Comparison of ENCODE assay signal across 8 cellular contexts in the genomic region with DNA sequence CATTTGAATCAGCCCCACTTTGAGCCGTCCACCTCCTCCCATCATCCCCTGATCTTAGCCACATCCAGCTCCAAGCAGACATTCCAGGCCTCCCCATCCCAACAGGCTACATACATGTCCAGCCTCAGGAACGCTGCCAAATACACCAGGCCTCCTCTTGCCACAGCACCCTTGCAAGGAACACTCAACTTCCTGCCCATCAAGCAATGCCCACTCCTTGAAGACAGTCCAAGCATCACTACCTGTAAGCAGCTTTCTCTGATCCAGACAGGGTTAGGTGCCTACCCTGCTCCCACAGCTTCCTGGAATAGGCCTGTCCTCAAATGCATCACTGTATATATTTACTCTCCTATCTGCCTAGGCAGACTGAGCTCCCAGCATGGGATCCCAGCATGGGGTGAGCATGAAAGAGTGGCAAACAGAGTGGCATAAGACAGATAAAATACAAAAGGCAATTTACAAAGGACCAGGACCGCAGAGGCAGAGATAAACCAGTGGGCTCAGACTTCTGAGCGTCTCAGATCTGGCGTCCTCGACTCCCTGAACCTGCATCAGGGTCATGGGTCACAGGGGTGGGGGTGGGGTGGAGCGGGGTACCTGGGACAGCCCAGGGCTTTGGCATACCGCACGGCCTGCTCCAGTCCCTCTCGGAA. TPM values are rescaled to one million over a fixed set of nuclear protein-coding genes. Genes with fewer than 3 reads are reported as not detected.
DNase-seq lines count a peak whose midpoint lies in the region; ATAC-seq and TF ChIP-seq lines count a peak whose summit lies in the region.

No MANE protein-coding gene starts in this region.

- in situ Hi-C loops in Caki2 (cut with HindIII; ENCODE audit: low pct_unique_long_range_greater_than_20kb, low sequenced_read_pairs), result no loop called here

- H3K4me3 Mint-ChIP-seq in progenitor cell of endocrine pancreas (ENCODE audit: low read depth), result peak overlapping the region; percentile 69

- H3K36me3 ChIP-seq in KOPT-K1 (ENCODE audit: insufficient read depth, low read length), result peaks cover 49% of the 10 kb centered on the region

- H3K27ac Mint-ChIP-seq in activated naive CD4-positive, alpha-beta T cell treated with anti-CD3 and anti-CD28 coated beads, Interleukin-2, amount 50 U/mL, for 72 hours, result peak overlapping the region; percentile 48 to 96
- peak overlapping the region; percentile 82 for H3K27ac Mint-ChIP-seq in progenitor cell of endocrine pancreas

- peak overlapping the region; percentile 51 for H3K27ac ChIP-seq in KOPT-K1 (ENCODE audit: low read depth, low read length, poor library complexity, severe bottlenecking)

- DNase-seq in Caki2 (ENCODE audit: low read depth), result peak; percentile 22
- peak in 1 of 2 donors; percentile 52 for DNase-seq in activated naive CD4-positive, alpha-beta T cell treated with anti-CD3 and anti-CD28 coated beads, Interleukin-2, amount 50 U/mL, for 72 hours (ENCODE audit: low spot score in 2 of 2)
- peak; percentile 65 for DNase-seq in cardiac septum (ENCODE audit: low spot score)
- DNase-seq in progenitor cell of endocrine pancreas (ENCODE audit: low spot score, unreplicated experiment), result no peak
- DNase-seq in UCSD-AML1 (lab: John Stamatoyannopoulos, UW; ENCODE audit: unreplicated experiment), result no peak

- H3K36me3 Mint-ChIP-seq in activated naive CD4-positive, alpha-beta T cell treated with anti-CD3 and anti-CD28 coated beads, Interleukin-2, amount 50 U/mL, for 72 hours, result peaks cover 17 to 19% of the 10 kb centered on the region in 2 donors
- H3K36me3 Mint-ChIP-seq in progenitor cell of endocrine pancreas (ENCODE audit: insufficient read depth), result peaks cover 15% of the 10 kb centered on the region

- H3K27me3 Mint-ChIP-seq in progenitor cell of endocrine pancreas, result no peaks in the 10 kb centered on the region

- intact Hi-C loops in cardiac septum (cut with DNase I), result loop anchor here (5.0 kb wide), 1 partner anchor 86 kb away; a partner anchor contains a TSS

- peaks cover 0 to 3% of the 10 kb centered on the region in 2 donors for H3K9me3 Mint-ChIP-seq in activated naive CD4-positive, alpha-beta T cell treated with anti-CD3 and anti-CD28 coated beads, Interleukin-2, amount 50 U/mL, for 72 hours
- peaks cover 3% of the 10 kb centered on the region for H3K9me3 Mint-ChIP-seq in progenitor cell of endocrine pancreas (ENCODE audit: low read depth)

- H3K4me1 Mint-ChIP-seq in progenitor cell of endocrine pancreas (ENCODE audit: low read depth), result peaks cover 17% of the 10 kb centered on the region

- TF ChIP-seq CTCF in progenitor cell of endocrine pancreas (IDR thresholded peaks at IDR 0.05; ENCODE audit: unreplicated experiment), result no peak

- peak; percentile 1 to 3 for ATAC-seq in activated naive CD4-positive, alpha-beta T cell treated with anti-CD3 and anti-CD28 coated beads, Interleukin-2, amount 50 U/mL, for 72 hours
- ATAC-seq in HG03571 (IDR thresholded peaks at IDR 0.05; ENCODE audit: unreplicated experiment) (no peak), GM18519 (IDR thresholded peaks at IDR 0.05; ENCODE audit: low FRiP score, unreplicated experiment) (no peak)

- no peaks in the 10 kb centered on the region for H3K9me3 ChIP-seq in KOPT-K1 (ENCODE audit: insufficient read depth, low read length, poor library complexity, severe bottlenecking)

RNA-seq across cellular contexts. Expression of a gene that starts 0.8 kb away (rescaled TPM):
- 40.6 and 79.4 TPM in 2 replicates for total RNA-seq in Caki2 (2014; rRNA removed; shearing (Covaris generic); ENCODE audit: low replicate concordance)
- total RNA-seq in activated naive CD4-positive, alpha-beta T cell treated with anti-CD3 and anti-CD28 coated beads, Interleukin-2, amount 50 U/mL, for 72 hours, result 10 to 100 TPM in 1 of 2 donors, 1 to 10 TPM in 1; 9.2 to 26.3 TPM
- total RNA-seq in cardiac septum (26.3 TPM), progenitor cell of endocrine pancreas (52.4 and 58.7 TPM in 2 replicates)

Comparison
In these comparisons a context has a peak if more than half of its experiments do, and no peak if none do; other contexts are left out.
1. DNase-seq: peak in Caki2 (single experiment) and cardiac septum (single experiment); none in progenitor cell of endocrine pancreas (single experiment) and UCSD-AML1 (single experiment).
2. ATAC-seq: peak in activated naive CD4-positive, alpha-beta T cell treated with anti-CD3 and anti-CD28 coated beads, Interleukin-2, amount 50 U/mL, for 72 hours (2 of 2); none in HG03571 (single experiment) and GM18519 (single experiment).